Comparison of ENCODE assay signal across 8 cellular contexts in genomic region chr1:219927956-219928790, GRCh38. TPM values are rescaled to one million over a fixed set of nuclear protein-coding genes. Genes with fewer than 3 reads are reported as not detected.
DNase-seq lines count a peak whose midpoint lies in the region; ATAC-seq, FAIRE-seq and TF ChIP-seq lines count a peak whose summit lies in the region.

SLC30A10 (minus strand) TSS chr1:219928557; CDS start chr1:219928440, 117 bp downstream.

- POLR2A ChIA-PET in H1 (lab: Charles Lee; ENCODE audit: partially characterized antibody): interaction anchor here (0.9 to 1.0 kb wide), 2 partner anchors 9 to 94 kb away, joined by 3 read pairs; no protein-coding TSS in a partner anchor

- H3F3A ChIP-seq in OCI-LY1 (ENCODE audit: insufficient read depth, low read length): no peaks in the 10 kb centered on the region

- H2BK20ac ChIP-seq in H1 (ENCODE audit: low read length): no peak within 1 kb of the TSS

- CTCF ChIA-PET in H1 (lab: Charles Lee; ENCODE audit: partially characterized antibody): interaction anchor here (0.9 to 1.0 kb wide), 2 partner anchors 36 to 69 kb away, joined by 3 read pairs; no protein-coding TSS in a partner anchor

- no peak within 1 kb of the TSS for H3K14ac ChIP-seq in H1 (ENCODE audit: insufficient read length)
- H3K14ac ChIP-seq in mesenchymal stem cell (ENCODE audit: low read length in 2 of 2): no peak within 1 kb of the TSS

- peaks cover 11% of the 10 kb centered on the region; the same call in 1 of the 2 replicates for H3K23me2 ChIP-seq in H1 (ENCODE audit: low read depth, low read length)

- TF ChIP-seq RAD21 in H1 (IDR thresholded peaks at IDR 0.05 in 1 of 2, conservative IDR thresholded peaks at IDR 0.05 in 1 of 2; ENCODE audit: low read depth in 2 of 2, low read length in 2 of 2): no peak

- no peak within 1 kb of the TSS for H2AFZ ChIP-seq in OCI-LY1 (ENCODE audit: low read length)
- peak within 1 kb of the TSS; percentile 77 for H2AFZ ChIP-seq in H1 (ENCODE audit: low read length)
- H2AFZ ChIP-seq in mesenchymal stem cell (ENCODE audit: low read depth, low read length): peak within 1 kb of the TSS; percentile 97

- no peak within 1 kb of the TSS for H3K27ac ChIP-seq in OCI-LY1 (ENCODE audit: low read depth, low read length, poor library complexity, severe bottlenecking)
- no peak within 1 kb of the TSS for H3K27ac ChIP-seq in H1 (ENCODE audit: low read depth, low read length)
- no peak within 1 kb of the TSS for H3K27ac ChIP-seq in mesenchymal stem cell (ENCODE audit: low read length, poor library complexity, severe bottlenecking)
- no peak within 1 kb of the TSS for H3K27ac ChIP-seq in thymus (ENCODE audit: low read depth)

- H3K18ac ChIP-seq in H1 (ENCODE audit: extremely low read depth, low read length) (peak within 1 kb of the TSS; percentile 56; the same call in 1 of the 2 replicates), mesenchymal stem cell (ENCODE audit: low read depth in 1 of 2, low read length in 2 of 2) (no peak within 1 kb of the TSS)

- H3K4me1 ChIP-seq in OCI-LY1 (ENCODE audit: insufficient read depth, low read length, severe bottlenecking) (no peaks in the 10 kb centered on the region), H1 (replicated peaks in 1 of 4; ENCODE audit: control insufficient read depth in 3 of 4, insufficient read depth in 4 of 4, low read length in 3 of 4) (peaks cover 0 to 8% (median 4%) of the 10 kb centered on the region in 4 experiments; a peak in 3 of 7 replicates), mesenchymal stem cell (ENCODE audit: control insufficient read depth, insufficient read depth, low read depth, low read length) (peaks cover 13% of the 10 kb centered on the region), thymus (ENCODE audit: control insufficient read depth, insufficient read depth, low read length) (peaks cover 3% of the 10 kb centered on the region)

- H3K4me2 ChIP-seq in OCI-LY1 (ENCODE audit: low read length): peak within 1 kb of the TSS; percentile 48
- peak within 1 kb of the TSS; percentile 84 to 99 for H3K4me2 ChIP-seq in H1 (ENCODE audit: insufficient read depth in 1 of 2, low read depth in 2 of 2, low read length in 2 of 2)
- peak within 1 kb of the TSS; percentile 96 for H3K4me2 ChIP-seq in mesenchymal stem cell (ENCODE audit: low read length, poor library complexity, severe bottlenecking)

- peaks cover 7% of the 10 kb centered on the region; the same call in 1 of the 2 replicates for H3K27me3 ChIP-seq in OCI-LY1 (ENCODE audit: insufficient read depth, low read length)
- peaks cover 0 to 28% (median 23%) of the 10 kb centered on the region in 4 experiments; a peak in 6 of 7 replicates for H3K27me3 ChIP-seq in H1 (replicated peaks in 1 of 4; ENCODE audit: control insufficient read depth in 3 of 4, extremely low read depth in 1 of 4, insufficient read depth in 3 of 4, low read length in 3 of 4)
- H3K27me3 ChIP-seq in mesenchymal stem cell (ENCODE audit: control insufficient read depth in 1 of 2, insufficient read depth in 1 of 2, low read length in 2 of 2): peaks cover 12 to 64% of the 10 kb centered on the region in 2 experiments
- H3K27me3 ChIP-seq in thymus (ENCODE audit: control insufficient read depth, insufficient read depth): peaks cover 13% of the 10 kb centered on the region

- ATAC-seq in GM21529 (IDR thresholded peaks at IDR 0.05; ENCODE audit: unreplicated experiment): peak; percentile 67
- ATAC-seq in HG03378 (IDR thresholded peaks at IDR 0.05; ENCODE audit: unreplicated experiment): no peak

- H4K5ac ChIP-seq in H1 (ENCODE audit: insufficient read length, low read depth, low read length): no peak within 1 kb of the TSS

- no peak for FAIRE-seq in H1 (lab: Jason Lieb, UNC)

- TF ChIP-seq POLR2A in H1 (IDR thresholded peaks at IDR 0.05; ENCODE audit: control extremely low read depth in 1 of 2, low read depth in 2 of 2, low read length in 2 of 2): no peak

- TF ChIP-seq EP300 in H1 (IDR thresholded peaks at IDR 0.05; ENCODE audit: borderline replicate concordance in 1 of 2, low read depth in 2 of 2, low read length in 2 of 2): no peak

- no peaks in the 10 kb centered on the region for H3K9me2 ChIP-seq in OCI-LY1 (ENCODE audit: low read depth, low read length)

- H2BK12ac ChIP-seq in H1 (ENCODE audit: low read depth, low read length) (peak within 1 kb of the TSS; percentile 84; the same call in 1 of the 2 replicates), mesenchymal stem cell (ENCODE audit: low read length in 2 of 2) (no peak within 1 kb of the TSS)

- H3K4me3 ChIP-seq in OCI-LY1 (ENCODE audit: low read depth, low read length, poor library complexity, severe bottlenecking) (peak within 1 kb of the TSS; percentile 43), H1 (ENCODE audit: extremely low read depth in 1 of 4, insufficient read depth in 2 of 4, low read depth in 3 of 4, low read length in 4 of 4) (peak within 1 kb of the TSS; percentile 44 to 67 (median 62)), mesenchymal stem cell (ENCODE audit: insufficient read depth in 1 of 2, low read depth in 1 of 2, low read length in 2 of 2) (peak within 1 kb of the TSS; percentile 39 to 71), thymus (ENCODE audit: low read length) (peak within 1 kb of the TSS; percentile 14)

- H3K79me1 ChIP-seq in H1 (ENCODE audit: low read depth, low read length) (no peaks in the 10 kb centered on the region), mesenchymal stem cell (replicated peaks; ENCODE audit: low read length, poor library complexity, severe bottlenecking) (no peaks in the 10 kb centered on the region)

- no peak for TF ChIP-seq CTCF in OCI-LY1 (IDR thresholded peaks at IDR 0.05; ENCODE audit: low read length)
- TF ChIP-seq CTCF in H1 (IDR thresholded peaks at IDR 0.05; ENCODE audit: control extremely low read depth in 1 of 3, insufficient read depth in 1 of 3, low read depth in 1 of 3, low read length in 3 of 3): peak in 1 of 3 experiments; percentile 7; a peak in 1 of 4 replicates

- no peak within 1 kb of the TSS for H3K56ac ChIP-seq in H1 (replicated peaks; ENCODE audit: insufficient read length, low read depth, low read length)

- no peak within 1 kb of the TSS for H3K4ac ChIP-seq in H1 (replicated peaks; ENCODE audit: insufficient read length, low read depth, low read length)
- no peak within 1 kb of the TSS for H3K4ac ChIP-seq in mesenchymal stem cell (ENCODE audit: low read depth in 1 of 2, low read length in 2 of 2)

- no peak within 1 kb of the TSS for H3K9ac ChIP-seq in OCI-LY1 (ENCODE audit: low read length)
- H3K9ac ChIP-seq in H1 (replicated peaks in 1 of 4; ENCODE audit: extremely low read depth in 1 of 4, low read depth in 3 of 4, low read length in 3 of 4): peak within 1 kb of the TSS in 1 of 4 experiments; percentile 20; a peak in 3 of 7 replicates
- no peak within 1 kb of the TSS for H3K9ac ChIP-seq in mesenchymal stem cell (ENCODE audit: low read length)

- H2BK120ac ChIP-seq in H1 (replicated peaks; ENCODE audit: low read depth, low read length) (no peak within 1 kb of the TSS), mesenchymal stem cell (ENCODE audit: low read depth, low read length) (no peak within 1 kb of the TSS)

- H2AK5ac ChIP-seq in H1 (ENCODE audit: low read depth, low read length) (no peak within 1 kb of the TSS), mesenchymal stem cell (ENCODE audit: low read length, severe bottlenecking) (no peak within 1 kb of the TSS)

- H2BK15ac ChIP-seq in H1 (ENCODE audit: low read length) (peak within 1 kb of the TSS; percentile 61; the same call in 1 of the 2 replicates), mesenchymal stem cell (ENCODE audit: low read depth, poor library complexity, severe bottlenecking) (no peak within 1 kb of the TSS)

- H4K91ac ChIP-seq in H1 (replicated peaks; ENCODE audit: insufficient read length, low read length) (peak within 1 kb of the TSS; percentile 80), mesenchymal stem cell (ENCODE audit: low read length) (no peak within 1 kb of the TSS)

- H3K23ac ChIP-seq in H1 (ENCODE audit: insufficient read length) (no peak within 1 kb of the TSS), mesenchymal stem cell (ENCODE audit: low read length in 2 of 2) (no peak within 1 kb of the TSS)

- WGBS in H1 (ENCODE audit: extremely low coverage in 1 of 2, insufficient coverage in 1 of 2, insufficient read length in 1 of 2, insufficient replicate concordance in 2 of 2, low coverage in 1 of 2, low lambda C conversion rate in 2 of 2, missing lambda C conversion rate in 1 of 2), 2 experiments: 1% methylated on average over 63 of the region's 91 CpGs; no CpG with 5 or more reads in 1 of the 2 experiments
- 4% methylated on average over 84 of the region's 91 CpGs for WGBS in mesenchymal stem cell
- 2% methylated on average over 91 of the region's 91 CpGs for WGBS in thymus

- H3K9me3 ChIP-seq in OCI-LY1 (ENCODE audit: low read length) (no peaks in the 10 kb centered on the region), H1 (ENCODE audit: insufficient read depth in 2 of 2, low read depth in 1 of 2, low read length in 1 of 2) (no peaks in the 10 kb centered on the region; a peak in 1 of 4 replicates), mesenchymal stem cell (ENCODE audit: control insufficient read depth, low read length) (no peaks in the 10 kb centered on the region), thymus (ENCODE audit: control insufficient read depth) (no peaks in the 10 kb centered on the region)

- H4K8ac ChIP-seq in H1 (ENCODE audit: extremely low read depth, insufficient read depth, low read length) (peak within 1 kb of the TSS; percentile 71), mesenchymal stem cell (ENCODE audit: low read length) (no peak within 1 kb of the TSS)

- H3K79me2 ChIP-seq in OCI-LY1 (ENCODE audit: insufficient read depth, low read length) (no peaks in the 10 kb centered on the region), H1 (ENCODE audit: control insufficient read depth in 1 of 2, insufficient read depth in 2 of 2, low read length in 2 of 2) (no peaks in the 10 kb centered on the region)

- no peaks in the 10 kb centered on the region for H3K36me3 ChIP-seq in OCI-LY1 (ENCODE audit: insufficient read depth, low read length)
- H3K36me3 ChIP-seq in H1 (ENCODE audit: control insufficient read depth in 2 of 4, insufficient read depth in 4 of 4, low read length in 3 of 4): no peaks in the 10 kb centered on the region
- H3K36me3 ChIP-seq in mesenchymal stem cell (ENCODE audit: control insufficient read depth in 1 of 2, insufficient read depth in 2 of 2, low read depth in 1 of 2, low read length in 2 of 2): no peaks in the 10 kb centered on the region
- no peaks in the 10 kb centered on the region for H3K36me3 ChIP-seq in thymus (ENCODE audit: control insufficient read depth, insufficient read depth)

- DNase-seq in COLO668 (lab: John Stamatoyannopoulos, UW; ENCODE audit: unreplicated experiment) (peak; percentile 31), H1 (ENCODE audit: low read depth in 1 of 2, low spot score in 2 of 2) (peak in 1 of 2 experiments; percentile 67), mesenchymal stem cell (peak; percentile 18), NCI-H446 treated with DMSO at 0.1 percent for 48 hours (lab: John Stamatoyannopoulos, UW) (no peak)

- peak within 1 kb of the TSS; percentile 13; the same call in 1 of the 2 replicates for H2BK5ac ChIP-seq in H1 (ENCODE audit: low read depth, low read length)
- H2BK5ac ChIP-seq in mesenchymal stem cell (ENCODE audit: low read depth, low read length, poor library complexity, severe bottlenecking): no peak within 1 kb of the TSS

- H4K20me1 ChIP-seq in OCI-LY1 (ENCODE audit: insufficient read depth, low read length): no peaks in the 10 kb centered on the region
- H4K20me1 ChIP-seq in H1 (replicated peaks in 1 of 2; ENCODE audit: control insufficient read depth in 1 of 2, insufficient read depth in 2 of 2, low read length in 2 of 2): no peaks in the 10 kb centered on the region

RNA-seq across cellular contexts. Expression of gene SLC30A10, which starts in this region (rescaled TPM):
- 0.15 and 0.61 TPM in 2 replicates for total RNA-seq in H1 (2021; fragmentation: NEBNext Ultra II Directional; extraction: Animal tissue kit (Norgen Biotek cat#: 25700))
- polyA plus RNA-seq in H1 (2011; rRNA removed) (0.23 and 0.47 TPM in 2 replicates), thymus (0.07 TPM)
- 0.56 TPM for polyA plus RNA-seq in H1 (2011; cell fraction: cytosol; rRNA removed)
- 1.2 TPM for polyA plus RNA-seq in H1 (2011; cell fraction: nucleus; rRNA removed)
- 0.31 to 0.39 TPM (median 0.36 TPM) in 4 replicates for polyA plus RNA-seq in H1 (2012, experiment 1 of 2)
- 0.08 TPM for polyA plus RNA-seq in H1 (2012, experiment 2 of 2)
- polyA plus RNA-seq in H1 (2013, experiment 1 of 2): 0.14 TPM
- 0.17 TPM for polyA plus RNA-seq in H1 (2013, experiment 2 of 2)
- 0.73 and 0.85 TPM in 2 replicates for polyA minus RNA-seq in H1 (2011; rRNA and poly(A)+ RNA removed)
- not detected for polyA minus RNA-seq in H1 (2011; cell fraction: cytosol; rRNA and poly(A)+ RNA removed)
- polyA minus RNA-seq in H1 (2011; cell fraction: nucleus; rRNA and poly(A)+ RNA removed): 1.6 TPM
- polyA plus RNA-seq in mesenchymal stem cell (2013, experiment 1 of 2): not detected
- polyA plus RNA-seq in mesenchymal stem cell (2013, experiment 2 of 2): not detected
